In the genomic region with DNA sequence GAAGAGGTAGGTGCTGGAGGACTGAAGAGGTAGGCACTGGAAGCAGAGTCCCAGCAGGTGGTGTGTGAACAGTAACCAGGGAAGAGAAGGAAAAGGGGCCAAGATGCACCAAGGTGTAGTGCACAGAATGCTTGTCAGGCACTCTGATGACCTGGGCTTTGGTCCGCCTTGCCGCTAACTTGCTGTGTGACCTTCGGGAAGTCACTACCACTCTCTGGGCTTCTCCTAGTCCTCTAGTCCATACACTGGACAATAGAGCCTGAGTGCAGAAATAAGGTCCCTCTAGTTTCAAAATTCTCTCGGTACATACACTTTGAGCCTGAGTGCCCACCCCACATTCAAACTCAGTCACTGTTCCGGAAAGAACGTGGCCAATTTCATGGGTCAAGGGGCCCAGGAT, we compare ENCODE assay signal across 18 cellular contexts. TPM values are rescaled to one million over a fixed set of nuclear protein-coding genes. Genes with fewer than 3 reads are reported as not detected.
A peak's percentile ranks its signal among the peaks of the same experiment; 100 is the strongest.
DNase-seq lines count a peak whose midpoint lies in the region; ATAC-seq and TF ChIP-seq lines count a peak whose summit lies in the region.
"Had no signal": no experiment of that assay in that cellular context is flagged by ENCODE, and none has a peak within 500 bp of the region (broad histone marks: within the 10 kb centered on the region; RNA-seq: fewer than 3 reads in every experiment).

No MANE protein-coding gene starts in this region.

- WGBS in psoas muscle, 3 donors: 84 to 91% (median 86%) methylated on average over 6 of the region's 6 CpGs

- H3K27ac ChIP-seq in RWPE1 (peak overlapping the region; percentile 87), psoas muscle (peak overlapping the region; percentile 83)
- H3K27ac ChIP-seq: ovary had no signal

- POLR2A ChIA-PET in activated CD4-positive, alpha-beta T cell treated with anti-CD3 and anti-CD28 coated beads for 36 hours (lab: Charles Lee): interaction anchor here (0.6 kb wide), 1 partner anchor 20 kb away, joined by 4 read pairs; no protein-coding TSS in a partner anchor
- POLR2A ChIA-PET in RWPE1 (lab: Yijun Ruan, JAX; ENCODE audit: low non-redundant PET): no interaction called here

- intact Hi-C loops in activated CD4-positive, alpha-beta T cell treated with anti-CD3 and anti-CD28 coated beads, Interleukin-2, amount 10 ng/mL, durations not matched to agents 24 days and 14 days (cut with micrococcal nuclease): loop anchor here (2.0 to 5.0 kb wide), 2 partner anchors 14 to 36 kb away; no protein-coding TSS in a partner anchor
- intact Hi-C loops in activated CD4-positive, alpha-beta T cell treated with anti-CD3 and anti-CD28 coated beads for 36 hours (cut with DNase I, micrococcal nuclease): no loop called here
- intact Hi-C loops in dendritic cell treated with granulocyte-macrophage colony-stimulating factor and Interleukin-4, amounts not matched to agents 40 ng/mL and 50 ng/mL, for 4 days (cut with micrococcal nuclease): no loop called here
- intact Hi-C loops in psoas muscle (cut with DNase I): no loop called here

- no peaks in the 10 kb centered on the region for H3K9me3 Mint-ChIP-seq in activated CD4-positive, alpha-beta T cell treated with anti-CD3 and anti-CD28 coated beads, Interleukin-2, amount 10 ng/mL, durations not matched to agents 24 days and 14 days
- no peaks in the 10 kb centered on the region for H3K9me3 Mint-ChIP-seq in activated CD4-positive, alpha-beta T cell treated with anti-CD3 and anti-CD28 coated beads for 36 hours (ENCODE audit: low read depth)
- H3K9me3 Mint-ChIP-seq in dendritic cell treated with granulocyte-macrophage colony-stimulating factor and Interleukin-4, amounts not matched to agents 40 ng/mL and 50 ng/mL, for 4 days: no peaks in the 10 kb centered on the region
- H3K9me3 Mint-ChIP-seq in activated CD8-positive, alpha-beta memory T cell treated with anti-CD3 and anti-CD28 coated beads, Interleukin-2, amount 10 ng/mL, durations not matched to agents 7 days and 5 days (ENCODE audit: low read depth): no peaks in the 10 kb centered on the region
- H3K9me3 Mint-ChIP-seq: activated T-cell treated with anti-CD3 and anti-CD28 coated beads, Interleukin-2, amount 50 U/mL, for 4 hours had no signal

- TF ChIP-seq CTCF in RWPE1 (conservative IDR thresholded peaks at IDR 0.05; ENCODE audit: low read depth): no peak
- TF ChIP-seq CTCF in psoas muscle (IDR thresholded peaks at IDR 0.05): no peak

- DNase-seq in activated CD4-positive, alpha-beta T cell treated with anti-CD3 and anti-CD28 coated beads, Interleukin-2, amount 10 ng/mL, durations not matched to agents 24 days and 14 days: no peak
- no peak for DNase-seq in activated CD4-positive, alpha-beta T cell treated with anti-CD3 and anti-CD28 coated beads for 36 hours
- no peak for DNase-seq in RWPE1 (ENCODE audit: low spot score)
- DNase-seq in psoas muscle: no peak
- no peak for DNase-seq in NK-92 treated with Interleukin-12 subunit alpha and Interleukin-12 subunit beta, amount 100 ng/mL, for 24 hours (lab: John Stamatoyannopoulos, UW)
- no peak for DNase-seq in activated CD8-positive, alpha-beta memory T cell treated with anti-CD3 and anti-CD28 coated beads, Interleukin-2, amount 10 ng/mL, durations not matched to agents 7 days and 5 days
- DNase-seq: activated CD4-positive, CD25-positive, alpha-beta regulatory T cell treated with anti-CD3 and anti-CD28 coated beads, Interleukin-2, amount 50 U/mL, for 72 hours; activated T-cell treated with anti-CD3 and anti-CD28 coated beads, Interleukin-2, amount 50 U/mL, for 4 hours; erythroblast; glutamatergic neuron; midbrain; NCI-H2107; ovary; RPMI8226; stimulated activated CD4-positive, alpha-beta T cell treated with anti-CD3 and anti-CD28 coated beads, Interleukin-4, amount 100 ng/mL, for 4 hours; upper lobe of right lung had no signal

- H3K4me3 Mint-ChIP-seq in activated CD4-positive, alpha-beta T cell treated with anti-CD3 and anti-CD28 coated beads, Interleukin-2, amount 10 ng/mL, durations not matched to agents 24 days and 14 days: peak overlapping the region; percentile 73
- no peak overlapping the region for H3K4me3 Mint-ChIP-seq in activated CD4-positive, alpha-beta T cell treated with anti-CD3 and anti-CD28 coated beads for 36 hours
- H3K4me3 Mint-ChIP-seq in dendritic cell treated with granulocyte-macrophage colony-stimulating factor and Interleukin-4, amounts not matched to agents 40 ng/mL and 50 ng/mL, for 4 days: no peak overlapping the region
- H3K4me3 Mint-ChIP-seq in activated CD8-positive, alpha-beta memory T cell treated with anti-CD3 and anti-CD28 coated beads, Interleukin-2, amount 10 ng/mL, durations not matched to agents 7 days and 5 days: no peak overlapping the region

- no peaks in the 10 kb centered on the region for H3K27me3 Mint-ChIP-seq in activated CD4-positive, alpha-beta T cell treated with anti-CD3 and anti-CD28 coated beads, Interleukin-2, amount 10 ng/mL, durations not matched to agents 24 days and 14 days
- no peaks in the 10 kb centered on the region for H3K27me3 Mint-ChIP-seq in activated CD4-positive, alpha-beta T cell treated with anti-CD3 and anti-CD28 coated beads for 36 hours
- no peaks in the 10 kb centered on the region for H3K27me3 Mint-ChIP-seq in dendritic cell treated with granulocyte-macrophage colony-stimulating factor and Interleukin-4, amounts not matched to agents 40 ng/mL and 50 ng/mL, for 4 days
- H3K27me3 Mint-ChIP-seq in activated CD8-positive, alpha-beta memory T cell treated with anti-CD3 and anti-CD28 coated beads, Interleukin-2, amount 10 ng/mL, durations not matched to agents 7 days and 5 days: no peaks in the 10 kb centered on the region

- H3K4me1 ChIP-seq in psoas muscle: peaks cover 71% of the 10 kb centered on the region

- peaks cover 23% of the 10 kb centered on the region for H3K36me3 Mint-ChIP-seq in activated CD4-positive, alpha-beta T cell treated with anti-CD3 and anti-CD28 coated beads, Interleukin-2, amount 10 ng/mL, durations not matched to agents 24 days and 14 days (ENCODE audit: low read depth)
- H3K36me3 Mint-ChIP-seq in activated CD4-positive, alpha-beta T cell treated with anti-CD3 and anti-CD28 coated beads for 36 hours (ENCODE audit: low read depth): peaks cover 22% of the 10 kb centered on the region
- peaks cover 36% of the 10 kb centered on the region for H3K36me3 Mint-ChIP-seq in dendritic cell treated with granulocyte-macrophage colony-stimulating factor and Interleukin-4, amounts not matched to agents 40 ng/mL and 50 ng/mL, for 4 days (ENCODE audit: low read depth)
- peaks cover 17% of the 10 kb centered on the region for H3K36me3 Mint-ChIP-seq in activated CD8-positive, alpha-beta memory T cell treated with anti-CD3 and anti-CD28 coated beads, Interleukin-2, amount 10 ng/mL, durations not matched to agents 7 days and 5 days

- no peak overlapping the region for H3K4me3 ChIP-seq in psoas muscle
- H3K4me3 ChIP-seq: ovary, upper lobe of right lung had no signal

- CTCF ChIA-PET in activated CD4-positive, alpha-beta T cell treated with anti-CD3 and anti-CD28 coated beads for 36 hours (lab: Charles Lee): interaction anchor here (0.5 to 2.9 kb wide), 2 partner anchors 79 to 335 kb away, joined by 3 to 13 read pairs; no protein-coding TSS in a partner anchor
- CTCF ChIA-PET in RWPE1 (lab: Yijun Ruan, JAX): no interaction called here
- CTCF ChIA-PET in activated CD8-positive, alpha-beta memory T cell treated with anti-CD3 and anti-CD28 coated beads, Interleukin-2, amount 10 ng/mL, durations not matched to agents 7 days and 5 days (lab: Charles Lee): interaction anchor here (1.5 to 3.3 kb wide), 3 partner anchors 18 to 33 kb away, joined by 5 to 15 read pairs (median 12); no protein-coding TSS in a partner anchor

- H3K27me3 ChIP-seq in psoas muscle (ENCODE audit: insufficient read depth in 3 of 3, low read length in 2 of 3): no peaks in the 10 kb centered on the region
- H3K27me3 ChIP-seq: ovary, upper lobe of right lung had no signal

- peaks cover 87% of the 10 kb centered on the region for H3K4me1 Mint-ChIP-seq in activated CD4-positive, alpha-beta T cell treated with anti-CD3 and anti-CD28 coated beads, Interleukin-2, amount 10 ng/mL, durations not matched to agents 24 days and 14 days
- H3K4me1 Mint-ChIP-seq in activated CD4-positive, alpha-beta T cell treated with anti-CD3 and anti-CD28 coated beads for 36 hours: peaks cover 96% of the 10 kb centered on the region
- peaks cover 100% of the 10 kb centered on the region for H3K4me1 Mint-ChIP-seq in dendritic cell treated with granulocyte-macrophage colony-stimulating factor and Interleukin-4, amounts not matched to agents 40 ng/mL and 50 ng/mL, for 4 days (ENCODE audit: low read depth)
- H3K4me1 Mint-ChIP-seq in activated CD8-positive, alpha-beta memory T cell treated with anti-CD3 and anti-CD28 coated beads, Interleukin-2, amount 10 ng/mL, durations not matched to agents 7 days and 5 days: peaks cover 95% of the 10 kb centered on the region

- no peaks in the 10 kb centered on the region for H3K9me3 ChIP-seq in psoas muscle
- H3K9me3 ChIP-seq: ovary, upper lobe of right lung had no signal

- peak overlapping the region; percentile 63 for H3K27ac Mint-ChIP-seq in activated CD4-positive, alpha-beta T cell treated with anti-CD3 and anti-CD28 coated beads, Interleukin-2, amount 10 ng/mL, durations not matched to agents 24 days and 14 days
- H3K27ac Mint-ChIP-seq in activated CD4-positive, alpha-beta T cell treated with anti-CD3 and anti-CD28 coated beads for 36 hours: no peak overlapping the region
- H3K27ac Mint-ChIP-seq in dendritic cell treated with granulocyte-macrophage colony-stimulating factor and Interleukin-4, amounts not matched to agents 40 ng/mL and 50 ng/mL, for 4 days: peak overlapping the region; percentile 94
- no peak overlapping the region for H3K27ac Mint-ChIP-seq in activated CD8-positive, alpha-beta memory T cell treated with anti-CD3 and anti-CD28 coated beads, Interleukin-2, amount 10 ng/mL, durations not matched to agents 7 days and 5 days

- ATAC-seq in activated CD4-positive, alpha-beta T cell treated with anti-CD3 and anti-CD28 coated beads for 36 hours: no peak
- ATAC-seq in psoas muscle (no peak), HG03342 (IDR thresholded peaks at IDR 0.05; ENCODE audit: unreplicated experiment) (no peak)
- ATAC-seq in activated CD8-positive, alpha-beta memory T cell treated with anti-CD3 and anti-CD28 coated beads, Interleukin-2, amount 10 ng/mL, durations not matched to agents 7 days and 5 days: no peak
- ATAC-seq: upper lobe of right lung had no signal

- no peaks in the 10 kb centered on the region for H3K36me3 ChIP-seq in psoas muscle (ENCODE audit: insufficient read depth in 1 of 2, low read depth in 1 of 2)
- H3K36me3 ChIP-seq: ovary, upper lobe of right lung had no signal

RNA-seq across cellular contexts. Expression of gene ANP32A, which starts 24.1 kb away (rescaled TPM):
- total RNA-seq in activated CD4-positive, alpha-beta T cell treated with anti-CD3 and anti-CD28 coated beads, Interleukin-2, amount 10 ng/mL, durations not matched to agents 24 days and 14 days: 280 and 302 TPM in 2 replicates
- total RNA-seq in activated CD4-positive, alpha-beta T cell treated with anti-CD3 and anti-CD28 coated beads for 36 hours: 100 to 1,000 TPM; 252 to 439 TPM
- 10 to 100 TPM; 56.7 to 89.2 (median 83.3) TPM for total RNA-seq in psoas muscle
- polyA plus RNA-seq in psoas muscle: 10 to 100 TPM; 79.4 to 98.2 (median 89.6) TPM
- total RNA-seq in activated CD8-positive, alpha-beta memory T cell treated with anti-CD3 and anti-CD28 coated beads, Interleukin-2, amount 10 ng/mL, durations not matched to agents 7 days and 5 days: 100 to 1,000 TPM; 196 to 320 TPM

Comparison
In these comparisons a context has a peak if more than half of its experiments do, and no peak if none do; other contexts are left out.
1. H3K27ac Mint-ChIP-seq: peak in activated CD4-positive, alpha-beta T cell treated with anti-CD3 and anti-CD28 coated beads, Interleukin-2, amount 10 ng/mL, durations not matched to agents 24 days and 14 days (single experiment) and dendritic cell treated with granulocyte-macrophage colony-stimulating factor and Interleukin-4, amounts not matched to agents 40 ng/mL and 50 ng/mL, for 4 days (single experiment); none in activated CD4-positive, alpha-beta T cell treated with anti-CD3 and anti-CD28 coated beads for 36 hours (single experiment) and activated CD8-positive, alpha-beta memory T cell treated with anti-CD3 and anti-CD28 coated beads, Interleukin-2, amount 10 ng/mL, durations not matched to agents 7 days and 5 days (single experiment).